Comparison of ENCODE assay signal across 8 cellular contexts in genomic region chr15:56244811-56245576, GRCh38. TPM values are rescaled to one million over a fixed set of nuclear protein-coding genes. Genes with fewer than 3 reads are reported as not detected.
DNase-seq lines count a peak whose midpoint lies in the region; ATAC-seq and TF ChIP-seq lines count a peak whose summit lies in the region.

No MANE protein-coding gene starts in this region.

- DNase-seq in ELR (ENCODE audit: low read depth) = peak; percentile 39
- DNase-seq in NCI-H146 treated with DMSO at 0.1 percent for 48 hours (lab: John Stamatoyannopoulos, UW; ENCODE audit: unreplicated experiment) = peak; percentile 2
- peak; percentile 14 for DNase-seq in activated T-helper 2 cell treated with anti-CD3 and anti-CD28 coated beads, Interferon-gamma antibody, Interleukin-2, Interleukin-4, amounts not matched to agents 10 μg/mL and 5 μg/mL and 100 μg/mL, durations not matched to agents 14 hours and 24 hours and 36 hours (ENCODE audit: low spot score)
- DNase-seq in Right ventricle myocardium superior = peak; percentile 38
- peak in 1 of 2 donors; percentile 19 for DNase-seq in gastrocnemius medialis

- H3K4me3 ChIP-seq in gastrocnemius medialis = peak overlapping the region; percentile 60 to 98 (median 80)

- peaks cover 33% of the 10 kb centered on the region for H3K4me1 Mint-ChIP-seq in activated T-helper 2 cell treated with anti-CD3 and anti-CD28 coated beads, Interferon-gamma antibody, Interleukin-2, Interleukin-4, amounts not matched to agents 10 μg/mL and 5 μg/mL and 100 μg/mL, durations not matched to agents 14 hours and 24 hours and 36 hours (ENCODE audit: low read depth)

- TF ChIP-seq POLR2A in gastrocnemius medialis (IDR thresholded peaks at IDR 0.05) = no peak

- no peaks in the 10 kb centered on the region for H3K9me3 ChIP-seq in gastrocnemius medialis

- intact Hi-C loops in activated T-helper 2 cell treated with anti-CD3 and anti-CD28 coated beads, Interferon-gamma antibody, Interleukin-2, Interleukin-4, amounts not matched to agents 10 μg/mL and 5 μg/mL and 100 μg/mL, durations not matched to agents 14 hours and 24 hours and 36 hours (cut with micrococcal nuclease) = loop anchor here (2.0 to 10.0 kb wide), 7 partner anchors 78 to 840 kb away; partner anchors contain the start of genes CCPG1, NEDD4 and PIERCE2
- intact Hi-C loops in Right ventricle myocardium superior (cut with DNase I) (no loop called here), gastrocnemius medialis (cut with DNase I; ENCODE audit: low total_unique reads) (loop anchor here (5.0 to 10.0 kb wide), 5 partner anchors 68 to 1050 kb away; partner anchors contain the start of genes RSL24D1 and TEX9)

- peaks cover 7% of the 10 kb centered on the region for H3K36me3 Mint-ChIP-seq in activated T-helper 2 cell treated with anti-CD3 and anti-CD28 coated beads, Interferon-gamma antibody, Interleukin-2, Interleukin-4, amounts not matched to agents 10 μg/mL and 5 μg/mL and 100 μg/mL, durations not matched to agents 14 hours and 24 hours and 36 hours (ENCODE audit: low read depth)

- peaks cover 41 to 42% of the 10 kb centered on the region in 2 donors for H3K4me1 ChIP-seq in gastrocnemius medialis

- no peak for ATAC-seq in Right ventricle myocardium superior (ENCODE audit: poor library complexity)
- ATAC-seq in gastrocnemius medialis = no peak
- ATAC-seq in HG03342 (IDR thresholded peaks at IDR 0.05; ENCODE audit: unreplicated experiment) = no peak
- ATAC-seq in HG02981 (IDR thresholded peaks at IDR 0.05; ENCODE audit: unreplicated experiment) = no peak
- no peak for ATAC-seq in HG02798 (IDR thresholded peaks at IDR 0.05; ENCODE audit: poor library complexity, unreplicated experiment)

- peak overlapping the region; percentile 89 for H3K4me3 Mint-ChIP-seq in activated T-helper 2 cell treated with anti-CD3 and anti-CD28 coated beads, Interferon-gamma antibody, Interleukin-2, Interleukin-4, amounts not matched to agents 10 μg/mL and 5 μg/mL and 100 μg/mL, durations not matched to agents 14 hours and 24 hours and 36 hours (ENCODE audit: low read depth)

- TF ChIP-seq CTCF in gastrocnemius medialis (IDR thresholded peaks at IDR 0.05 in 4 of 5, conservative IDR thresholded peaks at IDR 0.05 in 1 of 5) = no peak

- H3K27ac ChIP-seq in gastrocnemius medialis = peak overlapping the region; percentile 79 to 97 (median 84)

- H3K9me3 Mint-ChIP-seq in activated T-helper 2 cell treated with anti-CD3 and anti-CD28 coated beads, Interferon-gamma antibody, Interleukin-2, Interleukin-4, amounts not matched to agents 10 μg/mL and 5 μg/mL and 100 μg/mL, durations not matched to agents 14 hours and 24 hours and 36 hours = no peaks in the 10 kb centered on the region

- no peaks in the 10 kb centered on the region for H3K27me3 ChIP-seq in gastrocnemius medialis

- H3K27me3 Mint-ChIP-seq in activated T-helper 2 cell treated with anti-CD3 and anti-CD28 coated beads, Interferon-gamma antibody, Interleukin-2, Interleukin-4, amounts not matched to agents 10 μg/mL and 5 μg/mL and 100 μg/mL, durations not matched to agents 14 hours and 24 hours and 36 hours (ENCODE audit: low read depth) = peaks cover 1% of the 10 kb centered on the region

- H3K27ac Mint-ChIP-seq in activated T-helper 2 cell treated with anti-CD3 and anti-CD28 coated beads, Interferon-gamma antibody, Interleukin-2, Interleukin-4, amounts not matched to agents 10 μg/mL and 5 μg/mL and 100 μg/mL, durations not matched to agents 14 hours and 24 hours and 36 hours = peak overlapping the region; percentile 98

- no peaks in the 10 kb centered on the region for H3K36me3 ChIP-seq in gastrocnemius medialis

- in situ Hi-C loops in gastrocnemius medialis (cut with MboI; ENCODE audit: low sequenced_read_pairs in 4 of 4) = loop anchor here in 1 of 4 donors (25.0 kb wide), 2 partner anchors 108 to 258 kb away; partner anchors contain the start of gene NEDD4

RNA-seq across cellular contexts. Expression of gene RFX7, which starts 1.3 kb away (rescaled TPM):
- 36.6 and 37.7 TPM in 2 replicates for total RNA-seq in activated T-helper 2 cell treated with anti-CD3 and anti-CD28 coated beads, Interferon-gamma antibody, Interleukin-2, Interleukin-4, amounts not matched to agents 10 μg/mL and 5 μg/mL and 100 μg/mL, durations not matched to agents 14 hours and 24 hours and 36 hours
- total RNA-seq in Right ventricle myocardium superior = 7.2 TPM
- total RNA-seq in gastrocnemius medialis = 10 to 100 TPM in 2 of 4 donors, 1 to 10 TPM in 2; 9.6 to 11.7 (median 10.7) TPM
